28 cellular contexts compared by ENCODE assay signal in the genomic region with DNA sequence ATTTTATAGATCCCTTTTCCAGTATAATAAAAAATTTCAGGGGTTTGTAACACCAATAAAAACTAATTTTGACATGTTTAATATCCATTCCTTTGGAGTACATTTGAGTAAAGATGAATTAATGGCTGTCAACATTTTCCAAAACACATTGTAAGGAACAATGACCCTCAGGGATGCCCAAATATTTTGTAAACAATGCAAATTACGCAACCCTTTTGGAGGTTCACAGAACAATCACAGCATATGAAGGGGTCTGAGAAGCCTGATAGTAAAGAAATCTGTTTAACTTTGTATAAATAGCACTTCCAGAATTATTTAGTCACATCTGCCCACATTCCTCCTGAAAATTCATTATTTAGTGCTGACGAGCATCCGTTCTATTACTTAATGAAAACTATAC.
"Had no signal": no experiment of that assay in that cellular context is flagged by ENCODE, and none has a peak within 500 bp of the region (broad histone marks: within the 10 kb centered on the region; RNA-seq: fewer than 3 reads in every experiment).

No MANE protein-coding gene starts in this region.

- H3K4me1 Mint-ChIP-seq: mesothelial cell of epicardium had no signal

- H3K27me3 Mint-ChIP-seq: effector memory CD8-positive, alpha-beta T cell had no signal

- H3K9me3 ChIP-seq: esophagus squamous epithelium, gastrocnemius medialis, heart right ventricle, left lung, lower lobe of right lung, mucosa of descending colon had no signal

- H3K27me3 ChIP-seq: dorsolateral prefrontal cortex, esophagus squamous epithelium, gastrocnemius medialis, heart right ventricle, left lung had no signal

- H3K4me3 Mint-ChIP-seq: effector memory CD8-positive, alpha-beta T cell; endodermal cell; mesothelial cell of epicardium had no signal

- FAIRE-seq: colon, endometrium, islet of Langerhans, keratinocyte had no signal

- ATAC-seq: effector memory CD8-positive, alpha-beta T cell; esophagus mucosa; gastrocnemius medialis; heart right ventricle; left cardiac atrium; left lung; left ventricle myocardium superior; lower lobe of right lung; mucosa of descending colon had no signal

- H3K36me3 Mint-ChIP-seq: mesothelial cell of epicardium had no signal

- H3K4me1 ChIP-seq: esophagus squamous epithelium, gastrocnemius medialis, heart right ventricle, left lung, lower lobe of right lung had no signal

- H3K9me3 Mint-ChIP-seq: endodermal cell, mesothelial cell of epicardium had no signal

- H3K27ac Mint-ChIP-seq: effector memory CD8-positive, alpha-beta T cell; endodermal cell; mesothelial cell of epicardium had no signal

- DNase-seq: dermis blood vessel endothelial cell; dorsolateral prefrontal cortex; effector CD8-positive, alpha-beta T cell; effector memory CD8-positive, alpha-beta T cell; endodermal cell; erythroblast; esophagus squamous epithelium; foreskin fibroblast; foreskin melanocyte; gastrocnemius medialis; glutamatergic neuron; head of caudate nucleus; heart right ventricle; hippocampal formation; left cardiac atrium; left lung; left ventricle myocardium superior; lower lobe of right lung; mesenchymal stem cell; mucosa of descending colon had no signal

- H3K36me3 ChIP-seq: esophagus squamous epithelium, gastrocnemius medialis, heart right ventricle, left lung, lower lobe of right lung had no signal

- H3K4me3 ChIP-seq: coronary artery, dorsolateral prefrontal cortex, esophagus squamous epithelium, gastrocnemius medialis, heart right ventricle, left lung, lower lobe of right lung, mucosa of descending colon had no signal

- H3K27ac ChIP-seq: coronary artery, dorsolateral prefrontal cortex, epithelial cell of prostate, esophagus squamous epithelium, gastrocnemius medialis, heart right ventricle, left lung, lower lobe of right lung had no signal
